In the genomic region with DNA sequence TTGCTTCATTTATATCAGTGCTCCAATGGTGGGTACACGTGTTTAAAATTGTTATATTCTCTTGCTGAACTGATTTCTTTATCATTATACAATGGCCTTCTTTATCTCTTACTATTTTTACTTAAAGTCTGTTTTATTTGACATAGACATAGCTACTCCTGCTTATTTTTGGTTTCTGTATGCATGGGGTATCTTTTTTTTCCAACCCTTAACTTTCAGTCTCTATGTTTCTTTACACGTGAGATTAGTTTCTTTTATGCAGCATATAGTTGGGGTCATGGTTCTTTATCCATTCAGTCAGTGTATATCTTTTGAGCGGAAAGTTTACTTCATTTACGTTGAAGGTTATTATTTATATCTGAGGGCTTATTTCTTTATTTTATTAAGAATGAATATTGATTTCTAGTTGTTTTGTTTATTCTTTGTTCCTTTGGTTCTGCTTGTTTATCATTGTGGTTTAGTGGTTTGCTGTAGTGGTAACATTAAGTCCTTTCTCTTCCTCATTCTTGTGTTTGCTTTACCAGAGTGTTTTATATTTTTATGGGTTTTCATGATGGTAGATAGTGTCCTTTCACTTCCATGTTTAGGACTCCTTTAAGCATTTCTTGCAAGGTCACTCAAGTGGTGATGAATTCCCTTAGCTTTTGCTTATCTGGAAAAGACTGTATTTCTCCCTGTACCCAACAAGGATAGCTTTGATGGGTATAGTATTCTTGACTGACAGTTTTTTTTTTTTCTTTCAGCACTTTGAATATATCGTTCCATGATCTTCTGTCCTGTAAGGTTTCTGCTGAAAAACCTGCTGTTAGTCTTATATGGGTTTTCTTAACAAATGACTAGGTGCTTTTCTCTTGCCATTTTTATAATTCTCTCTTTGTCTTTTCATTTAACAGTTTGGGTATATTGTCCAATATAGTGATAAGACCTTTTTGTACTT, we compare ENCODE assay signal across 16 cellular contexts. TPM values are rescaled to one million over a fixed set of nuclear protein-coding genes. Genes with fewer than 3 reads are reported as not detected.
DNase-seq lines count a peak whose midpoint lies in the region; ATAC-seq and FAIRE-seq lines count a peak whose summit lies in the region.
"Had no signal": no experiment of that assay in that cellular context is flagged by ENCODE, and none has a peak within 500 bp of the region (broad histone marks: within the 10 kb centered on the region; RNA-seq: fewer than 3 reads in every experiment).

No MANE protein-coding gene starts in this region.

- H3K4me1 ChIP-seq in mesenchymal stem cell (ENCODE audit: control insufficient read depth, insufficient read depth, low read depth, low read length) = no peaks in the 10 kb centered on the region
- H3K4me1 ChIP-seq: BLaER1 treated with 17β-estradiol and CSF1 and Interleukin-3, amounts not matched to agents 10 nM and 100 nM; testis had no signal

- no peak for FAIRE-seq in HTR-8/SVneo (lab: Jason Lieb, UNC)

- H3K4ac ChIP-seq in mesenchymal stem cell (ENCODE audit: low read depth in 1 of 2, low read length in 2 of 2) = no peak overlapping the region

- peak; percentile 77 for ATAC-seq in GM19351 (IDR thresholded peaks at IDR 0.05; ENCODE audit: unreplicated experiment)
- ATAC-seq in HG02759 (IDR thresholded peaks at IDR 0.05; ENCODE audit: unreplicated experiment) = peak; percentile 53
- ATAC-seq in HG03520 (IDR thresholded peaks at IDR 0.05; ENCODE audit: unreplicated experiment) = peak; percentile 68
- ATAC-seq: PC-3 had no signal

- peak; percentile 11 for DNase-seq in mesenchymal stem cell
- DNase-seq in NCI-H526 treated with DMSO at 0.1 percent for 48 hours (lab: John Stamatoyannopoulos, UW) = no peak
- no peak for DNase-seq in HTR-8/SVneo (ENCODE audit: insufficient read length, low spot score)
- no peak for DNase-seq in NCI-H1930 (lab: John Stamatoyannopoulos, UW)
- DNase-seq: activated effector memory CD4-positive, alpha-beta T cell treated with anti-CD3 and anti-CD28 coated beads, Interleukin-2, amount 50 U/mL, for 16 hours; brain microvascular endothelial cell; GDM1; Karpas-422; PC-3; posterior cingulate gyrus; stimulated activated CD4-positive, alpha-beta T cell treated with anti-CD3 and anti-CD28 coated beads, Interleukin-12 subunit alpha, Interleukin-12 subunit beta, amount 100 ng/mL, for 4 hours; testis had no signal

- no peak overlapping the region for H3K9ac ChIP-seq in mesenchymal stem cell (ENCODE audit: low read length)
- H3K9ac ChIP-seq: BLaER1 treated with 17β-estradiol and CSF1 and Interleukin-3, amounts not matched to agents 10 nM and 100 nM had no signal

- no peak overlapping the region for H2BK120ac ChIP-seq in mesenchymal stem cell (ENCODE audit: low read depth, low read length)

- no peak overlapping the region for H2BK12ac ChIP-seq in mesenchymal stem cell (ENCODE audit: low read length in 2 of 2)

- no peak overlapping the region for H3K23ac ChIP-seq in mesenchymal stem cell (ENCODE audit: low read length in 2 of 2)

- peaks cover 30% of the 10 kb centered on the region for H3K9me3 ChIP-seq in mesenchymal stem cell (ENCODE audit: control insufficient read depth, low read length)
- H3K9me3 ChIP-seq: testis had no signal

- no peak overlapping the region for H3K4me2 ChIP-seq in mesenchymal stem cell (ENCODE audit: low read length, poor library complexity, severe bottlenecking)
- H3K4me2 ChIP-seq: BLaER1 treated with 17β-estradiol and CSF1 and Interleukin-3, amounts not matched to agents 10 nM and 100 nM had no signal

- no CpG with 5 or more reads among the region's 5 CpGs for WGBS in mesenchymal stem cell

- H2BK15ac ChIP-seq in mesenchymal stem cell (ENCODE audit: low read depth, poor library complexity, severe bottlenecking) = no peak overlapping the region

- H3K18ac ChIP-seq in mesenchymal stem cell (ENCODE audit: low read depth in 1 of 2, low read length in 2 of 2) = no peak overlapping the region

- H4K8ac ChIP-seq in mesenchymal stem cell (ENCODE audit: low read length) = no peak overlapping the region

- no peaks in the 10 kb centered on the region for H3K36me3 ChIP-seq in mesenchymal stem cell (ENCODE audit: control insufficient read depth in 1 of 2, insufficient read depth in 2 of 2, low read depth in 1 of 2, low read length in 2 of 2)
- H3K36me3 ChIP-seq: BLaER1 treated with 17β-estradiol and CSF1 and Interleukin-3, amounts not matched to agents 10 nM and 100 nM; brain microvascular endothelial cell had no signal

- H2AK5ac ChIP-seq in mesenchymal stem cell (ENCODE audit: low read length, severe bottlenecking) = no peak overlapping the region

- no peak overlapping the region for H2AFZ ChIP-seq in mesenchymal stem cell (ENCODE audit: low read depth, low read length)

- H3K79me1 ChIP-seq in mesenchymal stem cell (replicated peaks; ENCODE audit: low read length, poor library complexity, severe bottlenecking) = no peaks in the 10 kb centered on the region

- no peaks in the 10 kb centered on the region for H3K27me3 ChIP-seq in mesenchymal stem cell (ENCODE audit: control insufficient read depth in 1 of 2, insufficient read depth in 1 of 2, low read length in 2 of 2)
- H3K27me3 ChIP-seq: brain microvascular endothelial cell, testis had no signal

- no peak overlapping the region for H4K91ac ChIP-seq in mesenchymal stem cell (ENCODE audit: low read length)

- no peak overlapping the region for H3K14ac ChIP-seq in mesenchymal stem cell (ENCODE audit: low read length in 2 of 2)

- no peak overlapping the region for H2BK5ac ChIP-seq in mesenchymal stem cell (ENCODE audit: low read depth, low read length, poor library complexity, severe bottlenecking)

- no peak overlapping the region for H3K27ac ChIP-seq in mesenchymal stem cell (ENCODE audit: low read length, poor library complexity, severe bottlenecking)
- H3K27ac ChIP-seq: BLaER1 treated with 17β-estradiol and CSF1 and Interleukin-3, amounts not matched to agents 10 nM and 100 nM; brain microvascular endothelial cell; testis had no signal

- no peak overlapping the region for H3K4me3 ChIP-seq in mesenchymal stem cell (ENCODE audit: insufficient read depth in 1 of 2, low read depth in 1 of 2, low read length in 2 of 2)
- H3K4me3 ChIP-seq: BLaER1 treated with 17β-estradiol and CSF1 and Interleukin-3, amounts not matched to agents 10 nM and 100 nM; testis had no signal

RNA-seq across cellular contexts. Expression of a gene that starts 38.3 kb away (rescaled TPM):
- 42.4 TPM for polyA plus RNA-seq in mesenchymal stem cell (2013, experiment 1 of 2)
- 39.5 TPM for polyA plus RNA-seq in mesenchymal stem cell (2013, experiment 2 of 2)
